In genomic region chr14:95784137-95784536, GRCh38 we compare ENCODE assay signal across 10 cellular contexts.
DNase-seq lines count a peak whose midpoint lies in the region; ATAC-seq lines count a peak whose summit lies in the region.
"Had no signal": no experiment of that assay in that cellular context is flagged by ENCODE, and none has a peak within 500 bp of the region (broad histone marks: within the 10 kb centered on the region; RNA-seq: fewer than 3 reads in every experiment).

No MANE protein-coding gene starts in this region.

- DNase-seq in stimulated activated CD4-positive, alpha-beta T cell treated with anti-CD3 and anti-CD28 coated beads, Interleukin-15, amount 100 ng/mL, for 24 hours = peak; percentile 5
- DNase-seq in stimulated activated CD4-positive, alpha-beta T cell treated with anti-CD3 and anti-CD28 coated beads, Interleukin-2, amount 100 ng/mL, for 24 hours = no peak
- DNase-seq in RPMI7951 (ENCODE audit: low read depth) (peak; percentile 35), fibroblast of peridontal ligament (ENCODE audit: extremely low read depth) (peak; percentile 20), HPDE6-E6E7 (ENCODE audit: extremely low spot score) (no peak), NCI-H1694 treated with DMSO at 0.1 percent for 48 hours (lab: John Stamatoyannopoulos, UW) (no peak)
- DNase-seq: anterior cingulate cortex, NCI-H2171 had no signal

- ATAC-seq in HG02970 (IDR thresholded peaks at IDR 0.05; ENCODE audit: low FRiP score, unreplicated experiment) = no peak
- ATAC-seq in HG03571 (IDR thresholded peaks at IDR 0.05; ENCODE audit: unreplicated experiment) = no peak

Comparison
In these comparisons a context has a peak if more than half of its experiments do, and no peak if none do; other contexts are left out.
1. DNase-seq: peak in stimulated activated CD4-positive, alpha-beta T cell treated with anti-CD3 and anti-CD28 coated beads, Interleukin-15, amount 100 ng/mL, for 24 hours (single experiment), RPMI7951 (single experiment) and fibroblast of peridontal ligament (single experiment); none in stimulated activated CD4-positive, alpha-beta T cell treated with anti-CD3 and anti-CD28 coated beads, Interleukin-2, amount 100 ng/mL, for 24 hours (0 of 2), HPDE6-E6E7 (single experiment) and NCI-H1694 treated with DMSO at 0.1 percent for 48 hours (single experiment).